In genomic region chr12:122895290-122895689, GRCh38 we compare ENCODE assay signal across 8 cellular contexts. TPM values are rescaled to one million over a fixed set of nuclear protein-coding genes. Genes with fewer than 3 reads are reported as not detected.
DNase-seq lines count a peak whose midpoint lies in the region; ATAC-seq lines count a peak whose summit lies in the region.

No MANE protein-coding gene starts in this region.

- peak overlapping the region; percentile 90 for H3K27ac Mint-ChIP-seq in activated CD8-positive, alpha-beta T cell treated with anti-CD3 and anti-CD28 coated beads, Interleukin-2, amount 10 ng/mL, durations not matched to agents 7 days and 5 days

- peak overlapping the region; percentile 98 for H3K9ac ChIP-seq in skeletal muscle satellite cell (ENCODE audit: low read depth, low read length)

- H3K9me3 Mint-ChIP-seq in activated CD8-positive, alpha-beta T cell treated with anti-CD3 and anti-CD28 coated beads, Interleukin-2, amount 10 ng/mL, durations not matched to agents 7 days and 5 days (ENCODE audit: insufficient read depth) = peaks cover 5% of the 10 kb centered on the region

- no peak for ATAC-seq in activated CD8-positive, alpha-beta T cell treated with anti-CD3 and anti-CD28 coated beads, Interleukin-2, amount 10 ng/mL, durations not matched to agents 7 days and 5 days
- peak; percentile 43 for ATAC-seq in left ventricle myocardium superior
- ATAC-seq in GM21786 (IDR thresholded peaks at IDR 0.05; ENCODE audit: unreplicated experiment) = no peak
- ATAC-seq in HG02642 (IDR thresholded peaks at IDR 0.05; ENCODE audit: poor library complexity, unreplicated experiment) = no peak
- no peak for ATAC-seq in HG03045 (IDR thresholded peaks at IDR 0.05; ENCODE audit: unreplicated experiment)

- peak overlapping the region; percentile 88 for H3K4me3 ChIP-seq in H7 (ENCODE audit: insufficient read depth, low read depth, low read length)
- H3K4me3 ChIP-seq in skeletal muscle satellite cell (ENCODE audit: low read length) = peak overlapping the region; percentile 93

- intact Hi-C loops in left ventricle myocardium superior (cut with micrococcal nuclease) (no loop called here), posterior vena cava (cut with DNase I) (no loop called here)

- no peaks in the 10 kb centered on the region for H3K36me3 ChIP-seq in H7 (replicated peaks; ENCODE audit: control insufficient read depth, insufficient read depth, low read length)
- H3K36me3 ChIP-seq in skeletal muscle satellite cell (ENCODE audit: insufficient read depth, low read length) = no peaks in the 10 kb centered on the region

- H3K4me2 ChIP-seq in skeletal muscle satellite cell (ENCODE audit: low read length) = peak overlapping the region; percentile 94

- H3K9me3 ChIP-seq in skeletal muscle satellite cell (replicated peaks; ENCODE audit: low read length) = no peaks in the 10 kb centered on the region

- DNase-seq in H7 (no peak), left ventricle myocardium superior (no peak), posterior vena cava (ENCODE audit: low spot score) (no peak)
- DNase-seq in activated CD8-positive, alpha-beta T cell treated with anti-CD3 and anti-CD28 coated beads, Interleukin-2, amount 10 ng/mL, durations not matched to agents 7 days and 5 days = no peak

- H3K4me3 Mint-ChIP-seq in activated CD8-positive, alpha-beta T cell treated with anti-CD3 and anti-CD28 coated beads, Interleukin-2, amount 10 ng/mL, durations not matched to agents 7 days and 5 days = peak overlapping the region; percentile 85

- peaks cover 61% of the 10 kb centered on the region for H3K4me1 ChIP-seq in skeletal muscle satellite cell (ENCODE audit: control insufficient read depth, insufficient read depth, low read length)

- H3K36me3 Mint-ChIP-seq in activated CD8-positive, alpha-beta T cell treated with anti-CD3 and anti-CD28 coated beads, Interleukin-2, amount 10 ng/mL, durations not matched to agents 7 days and 5 days (ENCODE audit: low read depth) = peaks cover 27% of the 10 kb centered on the region

- CTCF ChIA-PET in activated CD8-positive, alpha-beta T cell treated with anti-CD3 and anti-CD28 coated beads, Interleukin-2, amount 10 ng/mL, durations not matched to agents 7 days and 5 days (lab: Charles Lee) = interaction anchor here (1.2 to 2.0 kb wide), 3 partner anchors 14 to 52 kb away, joined by 5 to 8 read pairs (median 5); no protein-coding TSS in a partner anchor

- H3K27me3 ChIP-seq in H7 (ENCODE audit: control insufficient read depth, insufficient read depth, low read length) (peaks cover 21% of the 10 kb centered on the region), skeletal muscle satellite cell (ENCODE audit: control insufficient read depth, insufficient read depth, low read length) (no peaks in the 10 kb centered on the region)

- no peaks in the 10 kb centered on the region for H3K27me3 Mint-ChIP-seq in activated CD8-positive, alpha-beta T cell treated with anti-CD3 and anti-CD28 coated beads, Interleukin-2, amount 10 ng/mL, durations not matched to agents 7 days and 5 days (ENCODE audit: low read depth)

- POLR2A ChIA-PET in activated CD8-positive, alpha-beta T cell treated with anti-CD3 and anti-CD28 coated beads, Interleukin-2, amount 10 ng/mL, durations not matched to agents 7 days and 5 days (lab: Charles Lee) = interaction anchor here (0.5 to 1.5 kb wide), 6 partner anchors 9 to 395 kb away, joined by 3 to 4 read pairs (median 4); no protein-coding TSS in a partner anchor

- H3K4me1 Mint-ChIP-seq in activated CD8-positive, alpha-beta T cell treated with anti-CD3 and anti-CD28 coated beads, Interleukin-2, amount 10 ng/mL, durations not matched to agents 7 days and 5 days (ENCODE audit: low read depth) = peaks cover 90% of the 10 kb centered on the region

RNA-seq across cellular contexts. Expression of gene VPS37B, which starts 0.6 kb away (rescaled TPM):
- 14.7 and 20.9 TPM in 2 replicates for total RNA-seq in H7 (2014; rRNA removed; shearing (Covaris generic))
- 10 to 100 TPM; 24.9 to 26.5 TPM for total RNA-seq in activated CD8-positive, alpha-beta T cell treated with anti-CD3 and anti-CD28 coated beads, Interleukin-2, amount 10 ng/mL, durations not matched to agents 7 days and 5 days
- 29.5 TPM for total RNA-seq in left ventricle myocardium superior
- 19.2 and 22.1 TPM in 2 replicates for total RNA-seq in skeletal muscle satellite cell (2012; rRNA removed)
- 10 to 100 TPM; 18.3 to 22.3 TPM for total RNA-seq in posterior vena cava
